In genomic region chr16:11250091-11250785, GRCh38 we compare ENCODE assay signal across 1 cellular context.
TF ChIP-seq lines count a peak whose summit lies in the region.

No MANE protein-coding gene starts in this region.

TF ChIP-seq in HepG2, 621 proteins besides CTCF, POLR2A, EP300 and RAD21 (continues in another document):
- TF ChIP-seq SATB2 (CRISPR knock-in tag; IDR thresholded peaks at IDR 0.05) = peak; percentile 43; the same call in 1 of the 2 replicates
- peak; percentile 49; the same call in 1 of the 2 replicates for TF ChIP-seq RXRA (CRISPR knock-in tag; IDR thresholded peaks at IDR 0.05)
- peak; percentile 35; the same call in 1 of the 2 replicates for TF ChIP-seq IRF2 (CRISPR knock-in tag; IDR thresholded peaks at IDR 0.05)
- TF ChIP-seq EHMT2 (IDR thresholded peaks at IDR 0.05; ENCODE audit: borderline replicate concordance, low read depth, low read length) = no peak
- TF ChIP-seq, protein P1, sequence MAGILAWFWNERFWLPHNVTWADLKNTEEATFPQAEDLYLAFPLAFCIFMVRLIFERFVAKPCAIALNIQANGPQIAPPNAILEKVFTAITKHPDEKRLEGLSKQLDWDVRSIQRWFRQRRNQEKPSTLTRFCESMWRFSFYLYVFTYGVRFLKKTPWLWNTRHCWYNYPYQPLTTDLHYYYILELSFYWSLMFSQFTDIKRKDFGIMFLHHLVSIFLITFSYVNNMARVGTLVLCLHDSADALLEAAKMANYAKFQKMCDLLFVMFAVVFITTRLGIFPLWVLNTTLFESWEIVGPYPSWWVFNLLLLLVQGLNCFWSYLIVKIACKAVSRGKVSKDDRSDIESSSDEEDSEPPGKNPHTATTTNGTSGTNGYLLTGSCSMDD (CRISPR knock-in tag; IDR thresholded peaks at IDR 0.05) = 0 out of 2 replicates have a peak, but pooled peaks have one; percentile 19
- TF ChIP-seq ZNF274 (CRISPR knock-in tag; IDR thresholded peaks at IDR 0.05) = 0 out of 2 replicates have a peak, but pooled peaks have one; percentile 49
- TF ChIP-seq, protein P2, sequence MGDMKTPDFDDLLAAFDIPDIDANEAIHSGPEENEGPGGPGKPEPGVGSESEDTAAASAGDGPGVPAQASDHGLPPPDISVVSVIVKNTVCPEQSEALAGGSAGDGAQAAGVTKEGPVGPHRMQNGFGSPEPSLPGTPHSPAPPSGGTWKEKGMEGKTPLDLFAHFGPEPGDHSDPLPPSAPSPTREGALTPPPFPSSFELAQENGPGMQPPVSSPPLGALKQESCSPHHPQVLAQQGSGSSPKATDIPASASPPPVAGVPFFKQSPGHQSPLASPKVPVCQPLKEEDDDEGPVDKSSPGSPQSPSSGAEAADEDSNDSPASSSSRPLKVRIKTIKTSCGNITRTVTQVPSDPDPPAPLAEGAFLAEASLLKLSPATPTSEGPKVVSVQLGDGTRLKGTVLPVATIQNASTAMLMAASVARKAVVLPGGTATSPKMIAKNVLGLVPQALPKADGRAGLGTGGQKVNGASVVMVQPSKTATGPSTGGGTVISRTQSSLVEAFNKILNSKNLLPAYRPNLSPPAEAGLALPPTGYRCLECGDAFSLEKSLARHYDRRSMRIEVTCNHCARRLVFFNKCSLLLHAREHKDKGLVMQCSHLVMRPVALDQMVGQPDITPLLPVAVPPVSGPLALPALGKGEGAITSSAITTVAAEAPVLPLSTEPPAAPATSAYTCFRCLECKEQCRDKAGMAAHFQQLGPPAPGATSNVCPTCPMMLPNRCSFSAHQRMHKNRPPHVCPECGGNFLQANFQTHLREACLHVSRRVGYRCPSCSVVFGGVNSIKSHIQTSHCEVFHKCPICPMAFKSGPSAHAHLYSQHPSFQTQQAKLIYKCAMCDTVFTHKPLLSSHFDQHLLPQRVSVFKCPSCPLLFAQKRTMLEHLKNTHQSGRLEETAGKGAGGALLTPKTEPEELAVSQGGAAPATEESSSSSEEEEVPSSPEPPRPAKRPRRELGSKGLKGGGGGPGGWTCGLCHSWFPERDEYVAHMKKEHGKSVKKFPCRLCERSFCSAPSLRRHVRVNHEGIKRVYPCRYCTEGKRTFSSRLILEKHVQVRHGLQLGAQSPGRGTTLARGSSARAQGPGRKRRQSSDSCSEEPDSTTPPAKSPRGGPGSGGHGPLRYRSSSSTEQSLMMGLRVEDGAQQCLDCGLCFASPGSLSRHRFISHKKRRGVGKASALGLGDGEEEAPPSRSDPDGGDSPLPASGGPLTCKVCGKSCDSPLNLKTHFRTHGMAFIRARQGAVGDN (CRISPR knock-in tag; IDR thresholded peaks at IDR 0.05) = peak; percentile 60; the same call in 1 of the 2 replicates
- no peak for TF ChIP-seq FOXA1 (IDR thresholded peaks at IDR 0.05)
- peak; percentile 38; the same call in 1 of the 2 replicates for TF ChIP-seq FOXA1 (CRISPR knock-in tag; IDR thresholded peaks at IDR 0.05)
- TF ChIP-seq ZNF3 (CRISPR knock-in tag; IDR thresholded peaks at IDR 0.05) = no peak
- 0 out of 2 replicates have a peak, but pooled peaks have one; percentile 3 for TF ChIP-seq ZNF564 (CRISPR knock-in tag; IDR thresholded peaks at IDR 0.05)
- TF ChIP-seq PAWR (CRISPR knock-in tag; IDR thresholded peaks at IDR 0.05; ENCODE audit: borderline replicate concordance) = no peak
- no peak for TF ChIP-seq PRPF4 (IDR thresholded peaks at IDR 0.05; ENCODE audit: low read depth, low read length, poor library complexity, severe bottlenecking)
- TF ChIP-seq MTF1 (CRISPR knock-in tag; IDR thresholded peaks at IDR 0.05) = 0 out of 2 replicates have a peak, but pooled peaks have one; percentile 15
- no peak for TF ChIP-seq ZNF530 (CRISPR knock-in tag; IDR thresholded peaks at IDR 0.05; ENCODE audit: low read depth)
- no peak for TF ChIP-seq DR1 (CRISPR knock-in tag; IDR thresholded peaks at IDR 0.05)
- no peak for TF ChIP-seq ZKSCAN1 (IDR thresholded peaks at IDR 0.05; ENCODE audit: low read length)
- no peak for TF ChIP-seq RCOR2 (CRISPR knock-in tag; IDR thresholded peaks at IDR 0.05)
- TF ChIP-seq ZNF780A (CRISPR knock-in tag; IDR thresholded peaks at IDR 0.05) = no peak
- TF ChIP-seq, protein P3, sequence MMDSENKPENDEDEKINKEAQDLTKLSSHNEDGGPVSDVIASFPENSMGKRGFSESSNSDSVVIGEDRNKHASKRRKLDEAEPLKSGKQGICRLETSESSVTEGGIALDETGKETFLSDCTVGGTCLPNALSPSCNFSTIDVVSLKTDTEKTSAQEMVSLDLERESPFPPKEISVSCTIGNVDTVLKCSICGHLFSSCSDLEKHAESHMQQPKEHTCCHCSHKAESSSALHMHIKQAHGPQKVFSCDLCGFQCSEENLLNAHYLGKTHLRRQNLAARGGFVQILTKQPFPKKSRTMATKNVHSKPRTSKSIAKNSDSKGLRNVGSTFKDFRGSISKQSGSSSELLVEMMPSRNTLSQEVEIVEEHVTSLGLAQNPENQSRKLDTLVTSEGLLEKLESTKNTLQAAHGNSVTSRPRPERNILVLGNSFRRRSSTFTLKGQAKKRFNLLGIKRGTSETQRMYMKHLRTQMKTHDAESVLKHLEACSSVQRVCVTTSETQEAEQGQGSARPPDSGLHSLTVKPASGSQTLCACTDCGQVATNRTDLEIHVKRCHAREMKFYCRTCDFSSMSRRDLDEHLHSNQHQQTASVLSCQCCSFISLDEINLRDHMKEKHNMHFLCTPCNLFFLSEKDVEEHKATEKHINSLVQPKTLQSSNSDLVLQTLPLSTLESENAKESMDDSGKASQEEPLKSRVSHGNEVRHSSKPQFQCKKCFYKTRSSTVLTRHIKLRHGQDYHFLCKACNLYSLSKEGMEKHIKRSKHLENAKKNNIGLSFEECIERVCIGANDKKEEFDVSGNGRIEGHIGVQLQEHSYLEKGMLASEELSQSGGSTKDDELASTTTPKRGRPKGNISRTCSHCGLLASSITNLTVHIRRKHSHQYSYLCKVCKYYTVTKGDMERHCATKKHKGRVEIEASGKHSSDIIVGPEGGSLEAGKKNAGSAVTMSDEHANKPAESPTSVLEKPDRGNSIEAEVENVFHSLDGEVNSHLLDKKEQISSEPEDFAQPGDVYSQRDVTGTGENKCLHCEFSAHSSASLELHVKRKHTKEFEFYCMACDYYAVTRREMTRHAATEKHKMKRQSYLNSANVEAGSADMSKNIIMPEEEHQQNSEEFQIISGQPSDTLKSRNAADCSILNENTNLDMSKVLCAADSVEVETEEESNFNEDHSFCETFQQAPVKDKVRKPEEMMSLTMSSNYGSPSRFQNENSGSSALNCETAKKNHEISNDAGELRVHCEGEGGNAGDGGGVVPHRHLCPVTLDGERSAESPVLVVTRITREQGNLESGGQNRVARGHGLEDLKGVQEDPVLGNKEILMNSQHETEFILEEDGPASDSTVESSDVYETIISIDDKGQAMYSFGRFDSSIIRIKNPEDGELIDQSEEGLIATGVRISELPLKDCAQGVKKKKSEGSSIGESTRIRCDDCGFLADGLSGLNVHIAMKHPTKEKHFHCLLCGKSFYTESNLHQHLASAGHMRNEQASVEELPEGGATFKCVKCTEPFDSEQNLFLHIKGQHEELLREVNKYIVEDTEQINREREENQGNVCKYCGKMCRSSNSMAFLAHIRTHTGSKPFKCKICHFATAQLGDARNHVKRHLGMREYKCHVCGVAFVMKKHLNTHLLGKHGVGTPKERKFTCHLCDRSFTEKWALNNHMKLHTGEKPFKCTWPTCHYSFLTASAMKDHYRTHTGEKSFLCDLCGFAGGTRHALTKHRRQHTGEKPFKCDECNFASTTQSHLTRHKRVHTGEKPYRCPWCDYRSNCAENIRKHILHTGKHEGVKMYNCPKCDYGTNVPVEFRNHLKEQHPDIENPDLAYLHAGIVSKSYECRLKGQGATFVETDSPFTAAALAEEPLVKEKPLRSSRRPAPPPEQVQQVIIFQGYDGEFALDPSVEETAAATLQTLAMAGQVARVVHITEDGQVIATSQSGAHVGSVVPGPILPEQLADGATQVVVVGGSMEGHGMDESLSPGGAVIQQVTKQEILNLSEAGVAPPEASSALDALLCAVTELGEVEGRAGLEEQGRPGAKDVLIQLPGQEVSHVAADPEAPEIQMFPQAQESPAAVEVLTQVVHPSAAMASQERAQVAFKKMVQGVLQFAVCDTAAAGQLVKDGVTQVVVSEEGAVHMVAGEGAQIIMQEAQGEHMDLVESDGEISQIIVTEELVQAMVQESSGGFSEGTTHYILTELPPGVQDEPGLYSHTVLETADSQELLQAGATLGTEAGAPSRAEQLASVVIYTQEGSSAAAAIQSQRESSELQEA (CRISPR knock-in tag; IDR thresholded peaks at IDR 0.05; ENCODE audit: not compliant biosample characterization) = no peak
- no peak for TF ChIP-seq FIP1L1 (IDR thresholded peaks at IDR 0.05; ENCODE audit: borderline replicate concordance, insufficient read depth, low read depth, low read length)
- TF ChIP-seq CHD4 (IDR thresholded peaks at IDR 0.05; ENCODE audit: borderline replicate concordance, low read length) = no peak
- no peak for TF ChIP-seq NFYC (CRISPR knock-in tag; IDR thresholded peaks at IDR 0.05)
- TF ChIP-seq ZBTB7B (CRISPR knock-in tag; IDR thresholded peaks at IDR 0.05) = peak; percentile 14; the same call in 1 of the 2 replicates
- 0 out of 2 replicates have a peak, but pooled peaks have one; percentile 60 for TF ChIP-seq NFIB (CRISPR knock-in tag; IDR thresholded peaks at IDR 0.05; ENCODE audit: borderline replicate concordance)
- TF ChIP-seq, protein P4, sequence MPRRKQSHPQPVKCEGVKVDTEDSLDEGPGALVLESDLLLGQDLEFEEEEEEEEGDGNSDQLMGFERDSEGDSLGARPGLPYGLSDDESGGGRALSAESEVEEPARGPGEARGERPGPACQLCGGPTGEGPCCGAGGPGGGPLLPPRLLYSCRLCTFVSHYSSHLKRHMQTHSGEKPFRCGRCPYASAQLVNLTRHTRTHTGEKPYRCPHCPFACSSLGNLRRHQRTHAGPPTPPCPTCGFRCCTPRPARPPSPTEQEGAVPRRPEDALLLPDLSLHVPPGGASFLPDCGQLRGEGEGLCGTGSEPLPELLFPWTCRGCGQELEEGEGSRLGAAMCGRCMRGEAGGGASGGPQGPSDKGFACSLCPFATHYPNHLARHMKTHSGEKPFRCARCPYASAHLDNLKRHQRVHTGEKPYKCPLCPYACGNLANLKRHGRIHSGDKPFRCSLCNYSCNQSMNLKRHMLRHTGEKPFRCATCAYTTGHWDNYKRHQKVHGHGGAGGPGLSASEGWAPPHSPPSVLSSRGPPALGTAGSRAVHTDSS (CRISPR knock-in tag; conservative IDR thresholded peaks at IDR 0.05) = no peak
- peak; percentile 51 for TF ChIP-seq AGO1 (IDR thresholded peaks at IDR 0.05; ENCODE audit: low read depth, low read length, poor library complexity, severe bottlenecking)
- TF ChIP-seq ZBTB2 (CRISPR knock-in tag; IDR thresholded peaks at IDR 0.05; ENCODE audit: low read depth) = no peak
- 0 out of 2 replicates have a peak, but pooled peaks have one; percentile 55 for TF ChIP-seq ZNF33B (CRISPR knock-in tag; IDR thresholded peaks at IDR 0.05)
- TF ChIP-seq ZNF737 (CRISPR knock-in tag; IDR thresholded peaks at IDR 0.05; ENCODE audit: borderline replicate concordance) = peak; percentile 20; the same call in 1 of the 2 replicates
- TF ChIP-seq ZBTB1 (CRISPR knock-in tag; IDR thresholded peaks at IDR 0.05; ENCODE audit: borderline replicate concordance) = no peak
- TF ChIP-seq TEAD3 (CRISPR knock-in tag; optimal IDR thresholded peaks at IDR 0.05; ENCODE audit: borderline replicate concordance) = peak; percentile 7
- peak; percentile 39; the same call in 1 of the 2 replicates for TF ChIP-seq SAP130 (CRISPR knock-in tag; IDR thresholded peaks at IDR 0.05; ENCODE audit: low read depth)
- no peak for TF ChIP-seq SUZ12 (IDR thresholded peaks at IDR 0.05; ENCODE audit: low read depth, low read length)
- no peak for TF ChIP-seq ZNF713 (CRISPR knock-in tag; IDR thresholded peaks at IDR 0.05)
- TF ChIP-seq KDM1A (CRISPR knock-in tag; IDR thresholded peaks at IDR 0.05) = 0 out of 2 replicates have a peak, but pooled peaks have one; percentile 6
- no peak for TF ChIP-seq REL (CRISPR knock-in tag; conservative IDR thresholded peaks at IDR 0.05)
- TF ChIP-seq, protein P5, sequence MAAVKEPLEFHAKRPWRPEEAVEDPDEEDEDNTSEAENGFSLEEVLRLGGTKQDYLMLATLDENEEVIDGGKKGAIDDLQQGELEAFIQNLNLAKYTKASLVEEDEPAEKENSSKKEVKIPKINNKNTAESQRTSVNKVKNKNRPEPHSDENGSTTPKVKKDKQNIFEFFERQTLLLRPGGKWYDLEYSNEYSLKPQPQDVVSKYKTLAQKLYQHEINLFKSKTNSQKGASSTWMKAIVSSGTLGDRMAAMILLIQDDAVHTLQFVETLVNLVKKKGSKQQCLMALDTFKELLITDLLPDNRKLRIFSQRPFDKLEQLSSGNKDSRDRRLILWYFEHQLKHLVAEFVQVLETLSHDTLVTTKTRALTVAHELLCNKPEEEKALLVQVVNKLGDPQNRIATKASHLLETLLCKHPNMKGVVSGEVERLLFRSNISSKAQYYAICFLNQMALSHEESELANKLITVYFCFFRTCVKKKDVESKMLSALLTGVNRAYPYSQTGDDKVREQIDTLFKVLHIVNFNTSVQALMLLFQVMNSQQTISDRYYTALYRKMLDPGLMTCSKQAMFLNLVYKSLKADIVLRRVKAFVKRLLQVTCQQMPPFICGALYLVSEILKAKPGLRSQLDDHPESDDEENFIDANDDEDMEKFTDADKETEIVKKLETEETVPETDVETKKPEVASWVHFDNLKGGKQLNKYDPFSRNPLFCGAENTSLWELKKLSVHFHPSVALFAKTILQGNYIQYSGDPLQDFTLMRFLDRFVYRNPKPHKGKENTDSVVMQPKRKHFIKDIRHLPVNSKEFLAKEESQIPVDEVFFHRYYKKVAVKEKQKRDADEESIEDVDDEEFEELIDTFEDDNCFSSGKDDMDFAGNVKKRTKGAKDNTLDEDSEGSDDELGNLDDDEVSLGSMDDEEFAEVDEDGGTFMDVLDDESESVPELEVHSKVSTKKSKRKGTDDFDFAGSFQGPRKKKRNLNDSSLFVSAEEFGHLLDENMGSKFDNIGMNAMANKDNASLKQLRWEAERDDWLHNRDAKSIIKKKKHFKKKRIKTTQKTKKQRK (IDR thresholded peaks at IDR 0.05; ENCODE audit: low read length) = no peak
- 0 out of 2 replicates have a peak, but pooled peaks have one; percentile 36 for TF ChIP-seq ZFX (CRISPR knock-in tag; IDR thresholded peaks at IDR 0.05; ENCODE audit: low read depth)
- peak; percentile 41; the same call in 1 of the 2 replicates for TF ChIP-seq BORCS8-MEF2B (CRISPR knock-in tag; IDR thresholded peaks at IDR 0.05)
- TF ChIP-seq ZNF432 (CRISPR knock-in tag; IDR thresholded peaks at IDR 0.05; ENCODE audit: borderline replicate concordance) = 0 out of 2 replicates have a peak, but pooled peaks have one; percentile 39
- no peak for TF ChIP-seq MLLT10 (CRISPR knock-in tag; IDR thresholded peaks at IDR 0.05)
